Comparison of ENCODE assay signal across 29 cellular contexts in the genomic region with DNA sequence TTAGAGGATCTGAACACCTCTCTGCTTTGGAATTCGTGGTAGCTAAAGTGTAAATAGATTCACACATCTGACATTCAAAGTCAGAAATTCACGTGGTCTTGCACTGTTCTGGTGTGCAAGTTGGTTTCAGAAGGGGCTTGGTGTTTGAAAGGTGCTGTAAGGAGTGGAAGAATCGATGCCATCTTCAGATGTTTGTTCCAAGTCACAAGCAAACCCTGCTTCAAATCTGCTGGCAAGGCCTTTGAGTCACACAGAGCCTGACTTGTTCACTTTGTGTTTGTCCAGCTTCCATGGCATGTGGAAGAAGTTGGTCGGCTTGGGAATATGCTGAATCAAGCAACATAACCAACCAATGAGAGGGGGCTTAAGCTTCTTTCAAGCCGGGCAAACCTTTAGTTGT. TPM values are rescaled to one million over a fixed set of nuclear protein-coding genes. Genes with fewer than 3 reads are reported as not detected.
"Had no signal": no experiment of that assay in that cellular context is flagged by ENCODE, and none has a peak within 500 bp of the region (broad histone marks: within the 10 kb centered on the region; RNA-seq: fewer than 3 reads in every experiment).

No MANE protein-coding gene starts in this region.

- H3K9me3 Mint-ChIP-seq: type B pancreatic cell had no signal

- H3K4me1 Mint-ChIP-seq: stimulated activated effector memory CD8-positive, alpha-beta T cell treated with anti-CD3 and anti-CD28 coated beads, Interleukin-12 subunit alpha, Interleukin-12 subunit beta, amount 100 ng/mL, for 72 hours; stimulated activated memory B cell treated with anti-CD40 and anti-IgM and Interleukin-4, amounts not matched to agents 10 μg/mL and 1 μg/mL and 100 μg/mL, for 72 hours; stimulated activated naive B cell treated with anti-CD40 and anti-IgM and Interleukin-4, amounts not matched to agents 10 μg/mL and 1 μg/mL and 100 μg/mL, for 72 hours; stimulated activated naive CD8-positive, alpha-beta T cell treated with anti-CD3 and anti-CD28 coated beads, Interleukin-15, amount 100 ng/mL, for 72 hours had no signal

- H3K27me3 ChIP-seq: stomach, suprapubic skin, testis, thyroid gland, tibial nerve, transverse colon, upper lobe of left lung, upper lobe of right lung, uterus, vagina had no signal

- H3K36me3 ChIP-seq: stomach, suprapubic skin, thoracic aorta, thyroid gland, tibial artery, tibial nerve, transverse colon, upper lobe of left lung, upper lobe of right lung, uterus, vagina had no signal

- H3K4me3 Mint-ChIP-seq: stimulated activated effector memory CD8-positive, alpha-beta T cell treated with anti-CD3 and anti-CD28 coated beads, Interleukin-12 subunit alpha, Interleukin-12 subunit beta, amount 100 ng/mL, for 72 hours; stimulated activated memory B cell treated with anti-CD40 and anti-IgM and Interleukin-4, amounts not matched to agents 10 μg/mL and 1 μg/mL and 100 μg/mL, for 72 hours; stimulated activated naive B cell treated with anti-CD40 and anti-IgM and Interleukin-4, amounts not matched to agents 10 μg/mL and 1 μg/mL and 100 μg/mL, for 72 hours; stimulated activated naive CD8-positive, alpha-beta T cell treated with anti-CD3 and anti-CD28 coated beads, Interleukin-15, amount 100 ng/mL, for 72 hours; stimulated activated naive CD8-positive, alpha-beta T cell treated with anti-CD3 and anti-CD28 coated beads, Interleukin-15, Interleukin-2, amounts not matched to agents 100 ng/mL and 50 ng/mL, for 24 hours; type B pancreatic cell had no signal

- H3K27ac Mint-ChIP-seq: stimulated activated effector memory CD8-positive, alpha-beta T cell treated with anti-CD3 and anti-CD28 coated beads, Interleukin-12 subunit alpha, Interleukin-12 subunit beta, amount 100 ng/mL, for 72 hours; stimulated activated memory B cell treated with anti-CD40 and anti-IgM and Interleukin-4, amounts not matched to agents 10 μg/mL and 1 μg/mL and 100 μg/mL, for 72 hours; stimulated activated naive B cell treated with anti-CD40 and anti-IgM and Interleukin-4, amounts not matched to agents 10 μg/mL and 1 μg/mL and 100 μg/mL, for 72 hours; stimulated activated naive CD8-positive, alpha-beta T cell treated with anti-CD3 and anti-CD28 coated beads, Interleukin-15, amount 100 ng/mL, for 72 hours; stimulated activated naive CD8-positive, alpha-beta T cell treated with anti-CD3 and anti-CD28 coated beads, Interleukin-15, Interleukin-2, amounts not matched to agents 100 ng/mL and 50 ng/mL, for 24 hours; type B pancreatic cell had no signal

- H3K27ac ChIP-seq: stomach, suprapubic skin, testis, thoracic aorta, thyroid gland, tibial artery, tibial nerve, transverse colon, upper lobe of left lung, upper lobe of right lung, uterus, vagina had no signal

- H3K36me3 Mint-ChIP-seq: stimulated activated effector memory CD8-positive, alpha-beta T cell treated with anti-CD3 and anti-CD28 coated beads, Interleukin-12 subunit alpha, Interleukin-12 subunit beta, amount 100 ng/mL, for 72 hours; stimulated activated memory B cell treated with anti-CD40 and anti-IgM and Interleukin-4, amounts not matched to agents 10 μg/mL and 1 μg/mL and 100 μg/mL, for 72 hours; stimulated activated naive B cell treated with anti-CD40 and anti-IgM and Interleukin-4, amounts not matched to agents 10 μg/mL and 1 μg/mL and 100 μg/mL, for 72 hours; type B pancreatic cell had no signal

- H3K9me3 ChIP-seq: suprapubic skin, testis, thoracic aorta, thyroid gland, tibial nerve, transverse colon, upper lobe of left lung, upper lobe of right lung, uterus, vagina had no signal

- H3K27me3 Mint-ChIP-seq: stimulated activated memory B cell treated with anti-CD40 and anti-IgM and Interleukin-4, amounts not matched to agents 10 μg/mL and 1 μg/mL and 100 μg/mL, for 72 hours; stimulated activated naive B cell treated with anti-CD40 and anti-IgM and Interleukin-4, amounts not matched to agents 10 μg/mL and 1 μg/mL and 100 μg/mL, for 72 hours; stimulated activated naive CD8-positive, alpha-beta T cell treated with anti-CD3 and anti-CD28 coated beads, Interleukin-15, amount 100 ng/mL, for 72 hours; stimulated activated naive CD8-positive, alpha-beta T cell treated with anti-CD3 and anti-CD28 coated beads, Interleukin-15, Interleukin-2, amounts not matched to agents 100 ng/mL and 50 ng/mL, for 24 hours; type B pancreatic cell had no signal

- H3K4me3 ChIP-seq: stomach, suprapubic skin, testis, thoracic aorta, thyroid gland, tibial artery, tibial nerve, transverse colon, upper lobe of left lung, upper lobe of right lung, uterus, vagina had no signal

- DNase-seq: stimulated activated CD4-positive, alpha-beta T cell treated with anti-CD3 and anti-CD28 coated beads, Interleukin-2, amount 100 ng/mL, for 48 hours; stimulated activated CD4-positive, alpha-beta T cell treated with anti-CD3 and anti-CD28 coated beads, Interleukin-4, amount 100 ng/mL, for 1 hour; stimulated activated CD4-positive, alpha-beta T cell treated with anti-CD3 and anti-CD28 coated beads, Interleukin-4, amount 100 ng/mL, for 24 hours; stimulated activated CD4-positive, alpha-beta T cell treated with anti-CD3 and anti-CD28 coated beads, Interleukin-4, amount 100 ng/mL, for 4 hours; stimulated activated CD8-positive, alpha-beta memory T cell treated with anti-CD3 and anti-CD28 coated beads, Interleukin-4, amount 100 ng/mL, for 48 hours; stimulated activated naive B cell treated with anti-CD40 and anti-IgM and Interleukin-4, amounts not matched to agents 10 μg/mL and 1 μg/mL and 100 μg/mL, for 72 hours; stimulated activated naive CD4-positive, alpha-beta T cell; stimulated activated naive CD4-positive, alpha-beta T cell treated with Interleukin-2 at 50 U/mL for 16 hours; stimulated activated naive CD8-positive, alpha-beta T cell treated with anti-CD3 and anti-CD28 coated beads, Interleukin-15, amount 100 ng/mL, for 72 hours; stimulated activated naive CD8-positive, alpha-beta T cell treated with anti-CD3 and anti-CD28 coated beads, Interleukin-15, Interleukin-2, amounts not matched to agents 100 U/mL and 50 U/mL, for 24 hours; stomach; substantia nigra; testis; thyroid gland; tibial artery; transverse colon; trophoblast cell; upper lobe of left lung; upper lobe of right lung; uterus had no signal

- H3K4me1 ChIP-seq: stomach, suprapubic skin, testis, thyroid gland, tibial artery, tibial nerve, transverse colon, upper lobe of left lung, upper lobe of right lung, uterus, vagina had no signal

RNA-seq across cellular contexts. Expression of a gene that starts 44.3 kb away (rescaled TPM):
- total RNA-seq: subcutaneous adipose tissue, transverse colon had no signal
